8 cellular contexts compared by ENCODE assay signal in genomic region chr16:228917-229730, GRCh38. TPM values are rescaled to one million over a fixed set of nuclear protein-coding genes. Genes with fewer than 3 reads are reported as not detected.
DNase-seq lines count a peak whose midpoint lies in the region; ATAC-seq and TF ChIP-seq lines count a peak whose summit lies in the region.

Gene LUC7L (minus strand): TSS chr16:229449. CDS start chr16:229339, 110 bp downstream.

- peak; percentile 75 for ATAC-seq in GM21515 (IDR thresholded peaks at IDR 0.05; ENCODE audit: unreplicated experiment)

- H3K9me3 ChIP-seq in mononuclear cell (ENCODE audit: low read depth, low read length): no peaks in the 10 kb centered on the region

- H3K27me3 ChIP-seq in mononuclear cell (ENCODE audit: insufficient read depth, low read length): no peaks in the 10 kb centered on the region

- H3K4me3 ChIP-seq in epithelial cell of esophagus (ENCODE audit: low read length): peak within 1 kb of the TSS; percentile 84
- peak within 1 kb of the TSS; percentile 74 for H3K4me3 ChIP-seq in mononuclear cell (ENCODE audit: low read length)

- no peak for TF ChIP-seq CTCF in epithelial cell of esophagus (IDR thresholded peaks at IDR 0.05; ENCODE audit: insufficient read depth, low read depth, low read length, missing control alignments)

- peaks cover 28% of the 10 kb centered on the region for H3K4me1 ChIP-seq in mononuclear cell (ENCODE audit: insufficient read depth, low read length)

- DNase-seq in D341Med (ENCODE audit: low spot score): peak; percentile 97
- DNase-seq in HuH-7.5 (ENCODE audit: low spot score): peak; percentile 90
- DNase-seq in OCI-M1 (lab: John Stamatoyannopoulos, UW): peak; percentile 94
- DNase-seq in activated T-cell treated with anti-CD3 and anti-CD28 coated beads for 4 hours: peak; percentile 75
- DNase-seq in epithelial cell of esophagus (ENCODE audit: low read depth): peak; percentile 88
- peak; percentile 64 to 74 for DNase-seq in stimulated activated CD8-positive, alpha-beta memory T cell treated with anti-CD3 and anti-CD28 coated beads, Interleukin-4, amount 100 ng/mL, for 1 hour (ENCODE audit: low read depth in 2 of 2, low spot score in 1 of 2)

RNA-seq across cellular contexts. Expression of gene LUC7L, which starts in this region (rescaled TPM):
- total RNA-seq in mononuclear cell: 101 TPM

Comparison
In these comparisons a context has a peak if more than half of its experiments do, and no peak if none do; other contexts are left out.
1. Peak in every context shown above with its lines: DNase-seq, ATAC-seq and H3K4me3 ChIP-seq.